Comparison of ENCODE assay signal across 11 cellular contexts in the genomic region with DNA sequence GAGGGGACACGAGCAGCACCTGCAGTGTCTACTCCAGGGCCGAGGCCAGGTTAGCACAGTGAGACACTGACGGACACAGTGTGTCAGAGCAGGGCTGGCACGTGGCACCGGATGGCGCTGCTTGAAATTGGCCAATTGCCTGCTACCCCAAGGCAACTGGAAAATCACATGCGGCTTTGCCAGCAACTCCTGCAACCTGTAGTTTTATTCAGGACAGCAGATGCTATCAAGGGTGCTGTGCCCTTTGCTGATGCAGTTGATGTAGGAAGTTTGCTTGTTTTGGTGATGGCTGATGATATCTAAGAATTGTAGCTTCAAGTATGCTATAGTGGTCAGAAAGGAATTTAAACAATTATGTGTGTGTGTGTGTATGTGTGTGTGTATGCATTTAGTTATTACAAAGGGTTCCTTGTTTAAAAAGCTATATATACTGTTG. TPM values are rescaled to one million over a fixed set of nuclear protein-coding genes. Genes with fewer than 3 reads are reported as not detected.
A peak's percentile ranks its signal among the peaks of the same experiment; 100 is the strongest.
DNase-seq lines count a peak whose midpoint lies in the region; TF ChIP-seq lines count a peak whose summit lies in the region.
"Had no signal": no experiment of that assay in that cellular context is flagged by ENCODE, and none has a peak within 500 bp of the region (broad histone marks: within the 10 kb centered on the region; RNA-seq: fewer than 3 reads in every experiment).

No MANE protein-coding gene starts in this region.

- intact Hi-C loops in dorsolateral prefrontal cortex (cut with DNase I), result loop anchor here (2.0 to 10.0 kb wide), 4 partner anchors 89 to 213 kb away; no protein-coding TSS in a partner anchor

- no peaks in the 10 kb centered on the region for H3K79me2 ChIP-seq in MM.1S (ENCODE audit: low read length)

- H3K36me3 ChIP-seq in mesodermal cell (ENCODE audit: control insufficient read depth, insufficient read depth, low read length) (no peaks in the 10 kb centered on the region), H7 (replicated peaks; ENCODE audit: control insufficient read depth, insufficient read depth, low read length) (no peaks in the 10 kb centered on the region), MM.1S (replicated peaks; ENCODE audit: insufficient read depth, low read length) (no peaks in the 10 kb centered on the region)
- H3K36me3 ChIP-seq: tibial artery had no signal

- no peak overlapping the region for H2AFZ ChIP-seq in MM.1S (ENCODE audit: low read length)

- H3K4me1 ChIP-seq in mesodermal cell (ENCODE audit: control insufficient read depth, insufficient read depth, low read length, poor library complexity, severe bottlenecking) (peaks cover 28% of the 10 kb centered on the region), MM.1S (ENCODE audit: low read length) (peaks cover 60% of the 10 kb centered on the region)

- no peak overlapping the region for H3K9ac ChIP-seq in MM.1S (ENCODE audit: low read length)

- peak; percentile 52 for DNase-seq in COLO829 (ENCODE audit: low spot score)
- DNase-seq in NCI-H446 treated with DMSO at 0.1 percent for 48 hours (lab: John Stamatoyannopoulos, UW), result peak; percentile 61
- no peak for DNase-seq in dorsolateral prefrontal cortex
- DNase-seq in H7, result no peak
- no peak for DNase-seq in NCI-H526 treated with DMSO at 0.1 percent for 48 hours (lab: John Stamatoyannopoulos, UW)
- DNase-seq in GF-D8 (lab: John Stamatoyannopoulos, UW), result no peak
- no peak for DNase-seq in MM.1S
- DNase-seq: activated B cell treated with CpG ODN at 0.5 μM for 24 hours; CD4-positive, alpha-beta memory T cell; tibial artery had no signal

- peak overlapping the region in 31 of 59 donors; percentile 4 to 82 (median 59) for H3K27ac ChIP-seq in dorsolateral prefrontal cortex
- peak overlapping the region; percentile 78 for H3K27ac ChIP-seq in mesodermal cell (ENCODE audit: low read depth, low read length, severe bottlenecking)
- no peak overlapping the region for H3K27ac ChIP-seq in MM.1S (ENCODE audit: low read length)

- no peak overlapping the region for H3K4me2 ChIP-seq in MM.1S (ENCODE audit: low read depth, low read length)

- peak in 1 of 56 donors; percentile 19 for TF ChIP-seq CTCF in dorsolateral prefrontal cortex (IDR thresholded peaks at IDR 0.05 in 54 of 56, conservative IDR thresholded peaks at IDR 0.05 in 2 of 56; ENCODE audit: low read depth in 1 of 56, partially characterized antibody in 56 of 56)
- TF ChIP-seq CTCF in MM.1S (IDR thresholded peaks at IDR 0.05; ENCODE audit: low read length), result no peak

- no peaks in the 10 kb centered on the region for H3K9me2 ChIP-seq in MM.1S (replicated peaks; ENCODE audit: insufficient read depth, low read length)

- no peaks in the 10 kb centered on the region for H4K20me1 ChIP-seq in MM.1S (ENCODE audit: insufficient read depth, low read length)

- H3K4me3 ChIP-seq in dorsolateral prefrontal cortex (no peak overlapping the region), mesodermal cell (ENCODE audit: extremely low read depth, insufficient read depth, low read length, poor library complexity, severe bottlenecking) (no peak overlapping the region), H7 (ENCODE audit: insufficient read depth, low read depth, low read length) (no peak overlapping the region), MM.1S (ENCODE audit: low read length) (no peak overlapping the region)
- H3K4me3 ChIP-seq: tibial artery had no signal

- H3K27me3 ChIP-seq in dorsolateral prefrontal cortex (no peaks in the 10 kb centered on the region), H7 (ENCODE audit: control insufficient read depth, insufficient read depth, low read length) (no peaks in the 10 kb centered on the region), MM.1S (replicated peaks; ENCODE audit: insufficient read depth, low read length) (no peaks in the 10 kb centered on the region)
- H3K27me3 ChIP-seq: tibial artery had no signal

- WGBS in mesodermal cell (ENCODE audit: insufficient coverage in 2 of 2), 2 experiments, result 96% methylated on average over 7 of the region's 7 CpGs

- peaks cover 27% of the 10 kb centered on the region for H3F3A ChIP-seq in MM.1S (ENCODE audit: insufficient read depth, low read length)

- H3K9me3 ChIP-seq in mesodermal cell (ENCODE audit: control insufficient read depth, low read length), result peaks cover 4% of the 10 kb centered on the region
- no peaks in the 10 kb centered on the region for H3K9me3 ChIP-seq in MM.1S (replicated peaks; ENCODE audit: insufficient read depth, low read length)
- H3K9me3 ChIP-seq: tibial artery had no signal

RNA-seq across cellular contexts. Expression of gene RIN2, which starts 25.9 kb away (rescaled TPM):
- total RNA-seq in dorsolateral prefrontal cortex, result 10 to 100 TPM; 25.8 to 95.7 (median 45.8) TPM
- polyA plus RNA-seq in mesodermal cell (2013, experiment 1 of 2), result 39.8 TPM
- 32.0 TPM for polyA plus RNA-seq in mesodermal cell (2013, experiment 2 of 2)
- total RNA-seq in H7 (2014; rRNA removed; shearing (Covaris generic)), result 2.6 and 2.7 TPM in 2 replicates
- polyA plus RNA-seq: CD4-positive, alpha-beta memory T cell had no signal

Comparison
In these comparisons a context has a peak if more than half of its experiments do, and no peak if none do; other contexts are left out.
1. DNase-seq: peak in COLO829 (single experiment) and NCI-H446 treated with DMSO at 0.1 percent for 48 hours (single experiment); none in dorsolateral prefrontal cortex (0 of 10), H7 (single experiment), NCI-H526 treated with DMSO at 0.1 percent for 48 hours (single experiment), GF-D8 (single experiment) and MM.1S (single experiment).